In the genomic region with DNA sequence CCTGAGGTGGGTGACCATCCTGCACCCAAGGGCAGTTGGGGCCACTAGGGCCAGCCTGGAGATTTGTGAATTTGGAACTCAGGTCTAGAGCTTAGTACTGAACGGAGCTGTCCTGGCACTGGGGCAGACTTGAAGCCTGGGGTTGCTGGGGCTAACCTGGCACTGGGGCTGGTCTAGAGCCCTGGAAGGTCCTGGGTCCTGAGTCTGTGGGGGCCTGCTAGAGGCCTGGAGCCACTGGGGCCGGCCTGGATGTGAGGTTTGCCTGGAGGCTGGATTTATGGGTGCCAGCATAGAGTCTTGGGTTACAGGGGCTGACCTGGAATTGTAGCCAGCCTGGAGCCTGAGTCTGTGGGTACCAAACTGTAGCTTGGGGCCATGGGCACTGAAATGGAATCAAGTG, we compare ENCODE assay signal across 7 cellular contexts.
"Had no signal": no experiment of that assay in that cellular context is flagged by ENCODE, and none has a peak within 500 bp of the region (broad histone marks: within the 10 kb centered on the region; RNA-seq: fewer than 3 reads in every experiment).

No MANE protein-coding gene starts in this region.

- DNase-seq: GM23248, GOT3, HFFc6, IMR-90 had no signal

- H3K27ac Mint-ChIP-seq: HFFc6 had no signal

- ATAC-seq: HCT116, K562 had no signal

- H3K36me3 ChIP-seq: HAP-1 had no signal

- H3K4me3 ChIP-seq: GM23248, HAP-1, K562 had no signal

- H3K4me3 Mint-ChIP-seq: HFFc6 had no signal

- H3K4me1 ChIP-seq: HAP-1 had no signal

- H3K27ac ChIP-seq: GM23248 had no signal

- H3K9me3 ChIP-seq: HAP-1 had no signal
